26 cellular contexts compared by ENCODE assay signal in genomic region chr2:185894223-185894622, GRCh38.
"Had no signal": no experiment of that assay in that cellular context is flagged by ENCODE, and none has a peak within 500 bp of the region (broad histone marks: within the 10 kb centered on the region; RNA-seq: fewer than 3 reads in every experiment).

No MANE protein-coding gene starts in this region.

- H3K4me3 ChIP-seq: stomach, suprapubic skin, testis, thoracic aorta, thyroid gland, tibial artery, tibial nerve, transverse colon, upper lobe of left lung, upper lobe of right lung, uterus, vagina had no signal

- H3K27me3 ChIP-seq: stomach, suprapubic skin, testis, thyroid gland, tibial artery, tibial nerve, transverse colon, upper lobe of left lung, upper lobe of right lung, uterus, vagina had no signal

- H3K27ac ChIP-seq: stomach, suprapubic skin, testis, thoracic aorta, thyroid gland, tibial artery, tibial nerve, transverse colon, upper lobe of left lung, upper lobe of right lung, uterus, vagina had no signal

- ATAC-seq: stimulated activated effector memory CD8-positive, alpha-beta T cell treated with anti-CD3 and anti-CD28 coated beads, Interleukin-12 subunit alpha, Interleukin-12 subunit beta, amount 100 ng/mL, for 72 hours; stimulated activated memory B cell treated with anti-CD40 and anti-IgM and Interleukin-4, amounts not matched to agents 10 μg/mL and 1 μg/mL and 100 μg/mL, for 72 hours; stimulated activated naive B cell treated with anti-CD40 and anti-IgM and Interleukin-4, amounts not matched to agents 10 μg/mL and 1 μg/mL and 100 μg/mL, for 72 hours; stimulated activated naive CD8-positive, alpha-beta T cell treated with anti-CD3 and anti-CD28 coated beads, Interleukin-15, amount 100 ng/mL, for 72 hours; stimulated activated naive CD8-positive, alpha-beta T cell treated with anti-CD3 and anti-CD28 coated beads, Interleukin-15, Interleukin-2, amounts not matched to agents 100 U/mL and 50 U/mL, for 24 hours; upper lobe of right lung had no signal

- FAIRE-seq: urothelium cell line had no signal

- H3K9me3 ChIP-seq: stomach, suprapubic skin, testis, thoracic aorta, thyroid gland, tibial artery, tibial nerve, transverse colon, upper lobe of left lung, upper lobe of right lung, uterus, vagina had no signal

- DNase-seq: stimulated activated CD4-positive, alpha-beta T cell treated with anti-CD3 and anti-CD28 coated beads, Interleukin-2, amount 100 ng/mL, for 48 hours; stimulated activated CD4-positive, alpha-beta T cell treated with anti-CD3 and anti-CD28 coated beads, Interleukin-4, amount 100 ng/mL, for 1 hour; stimulated activated CD4-positive, alpha-beta T cell treated with anti-CD3 and anti-CD28 coated beads, Interleukin-4, amount 100 ng/mL, for 24 hours; stimulated activated CD4-positive, alpha-beta T cell treated with anti-CD3 and anti-CD28 coated beads, Interleukin-4, amount 100 ng/mL, for 4 hours; stimulated activated CD8-positive, alpha-beta memory T cell treated with anti-CD3 and anti-CD28 coated beads, Interleukin-4, amount 100 ng/mL, for 48 hours; stimulated activated naive B cell treated with anti-CD40 and anti-IgM and Interleukin-4, amounts not matched to agents 10 μg/mL and 1 μg/mL and 100 μg/mL, for 72 hours; stimulated activated naive CD4-positive, alpha-beta T cell; stimulated activated naive CD4-positive, alpha-beta T cell treated with Interleukin-2 at 50 U/mL for 16 hours; stimulated activated naive CD8-positive, alpha-beta T cell treated with anti-CD3 and anti-CD28 coated beads, Interleukin-15, amount 100 ng/mL, for 72 hours; stimulated activated naive CD8-positive, alpha-beta T cell treated with anti-CD3 and anti-CD28 coated beads, Interleukin-15, Interleukin-2, amounts not matched to agents 100 U/mL and 50 U/mL, for 24 hours; stomach; substantia nigra; testis; thyroid gland; tibial artery; transverse colon; upper lobe of left lung; upper lobe of right lung; uterus had no signal

- H3K36me3 ChIP-seq: stomach, suprapubic skin, thoracic aorta, thyroid gland, tibial artery, transverse colon, upper lobe of left lung, upper lobe of right lung, uterus, vagina had no signal

- H3K4me1 ChIP-seq: stomach, suprapubic skin, testis, thyroid gland, tibial artery, tibial nerve, upper lobe of left lung, upper lobe of right lung, uterus, vagina had no signal
